ENCODE assay signal across 8 cellular contexts in the genomic region with DNA sequence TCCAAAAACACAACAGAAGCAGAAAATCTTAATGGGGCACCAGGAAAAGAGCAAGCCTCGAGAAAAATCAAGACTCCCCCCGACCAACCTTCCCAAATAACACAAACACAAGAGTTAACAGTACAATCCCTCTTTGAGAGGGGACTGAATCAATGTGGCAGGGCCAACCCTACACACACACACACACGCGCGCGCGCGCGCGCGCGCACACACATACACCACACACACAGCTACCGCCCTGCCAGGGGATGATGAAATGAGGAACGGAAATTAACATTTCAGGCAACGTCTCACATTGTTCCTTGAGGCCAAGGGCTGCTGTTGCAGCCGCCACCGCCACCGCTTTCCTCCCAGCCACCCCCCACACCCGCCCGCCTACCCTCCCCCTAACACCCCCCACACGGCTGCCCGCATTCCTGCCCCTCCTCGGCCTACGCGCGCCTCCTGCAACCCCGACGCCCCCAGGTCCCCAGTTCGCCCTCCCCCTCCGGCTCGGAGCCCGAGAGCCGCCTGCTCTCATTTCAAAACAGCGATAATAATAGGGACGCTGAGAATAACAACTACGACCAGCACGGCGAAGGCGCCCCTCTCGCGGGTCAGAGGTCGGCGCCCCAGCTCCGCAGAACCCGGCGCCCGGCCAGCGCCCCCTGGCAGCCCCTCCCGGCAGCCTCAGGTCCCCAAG. TPM values are rescaled to one million over a fixed set of nuclear protein-coding genes. Genes with fewer than 3 reads are reported as not detected.
DNase-seq lines count a peak whose midpoint lies in the region; ATAC-seq and TF ChIP-seq lines count a peak whose summit lies in the region.

No MANE protein-coding gene starts in this region.

- H3K9me3 ChIP-seq in OCI-LY7 (ENCODE audit: low read length) = no peaks in the 10 kb centered on the region
- H3K9me3 ChIP-seq in mucosa of rectum (ENCODE audit: control insufficient read depth in 2 of 2, low read length in 2 of 2) = no peaks in the 10 kb centered on the region

- no peak overlapping the region for H2AFZ ChIP-seq in OCI-LY7 (ENCODE audit: low read length)

- peaks cover 12% of the 10 kb centered on the region for H3K36me3 ChIP-seq in OCI-LY7 (ENCODE audit: insufficient read depth, low read length)
- H3K36me3 ChIP-seq in mucosa of rectum (ENCODE audit: control insufficient read depth in 2 of 2, insufficient read depth in 2 of 2, low read length in 2 of 2) = peaks cover 0 to 7% of the 10 kb centered on the region in 2 donors

- H3K4me3 ChIP-seq in OCI-LY7 (ENCODE audit: low read depth, low read length, poor library complexity, severe bottlenecking) = peak overlapping the region; percentile 83
- H3K4me3 ChIP-seq in mucosa of rectum (ENCODE audit: low read length in 2 of 2) = peak overlapping the region; percentile 68 to 84

- CTCF ChIA-PET in OCI-LY7 (lab: Charles Lee; ENCODE audit: unreplicated experiment) = no interaction called here

- peak overlapping the region; percentile 91 for H3K4me2 ChIP-seq in OCI-LY7 (ENCODE audit: low read length)

- H3K9me2 ChIP-seq in OCI-LY7 (ENCODE audit: insufficient read depth, low read length) = no peaks in the 10 kb centered on the region

- peak overlapping the region; percentile 92 for H3K27ac ChIP-seq in OCI-LY7 (ENCODE audit: low read depth, low read length, poor library complexity, severe bottlenecking)
- H3K27ac ChIP-seq in mucosa of rectum (ENCODE audit: low read depth in 2 of 2, low read length in 2 of 2) = peak overlapping the region; percentile 89 to 91

- peak; percentile 38; the same call in 1 of the 2 replicates for TF ChIP-seq CTCF in OCI-LY7 (conservative IDR thresholded peaks at IDR 0.05; ENCODE audit: low read length)

- BruUV-seq in OCI-LY7 (replicated peaks; lab: Mats Ljungman, UMichigan) = no TSS peak

- H3K4me1 ChIP-seq in OCI-LY7 (ENCODE audit: insufficient read depth, low read length, poor library complexity, severe bottlenecking) (peaks cover 56% of the 10 kb centered on the region), mucosa of rectum (ENCODE audit: control insufficient read depth in 2 of 2, insufficient read depth in 2 of 2, low read length in 2 of 2) (peaks cover 34 to 41% of the 10 kb centered on the region in 2 donors)

- POLR2A ChIA-PET in OCI-LY7 (lab: Charles Lee) = interaction anchor here (0.7 to 1.3 kb wide), 3 partner anchors 12 to 40 kb away, joined by 3 to 4 read pairs (median 3); no protein-coding TSS in a partner anchor

- peaks cover 65% of the 10 kb centered on the region for H3K79me2 ChIP-seq in OCI-LY7 (ENCODE audit: insufficient read depth, low read depth, low read length)

- DNase-seq in Daoy (ENCODE audit: low read depth) = peak; percentile 88
- peak; percentile 96 for DNase-seq in OCI-LY7 (ENCODE audit: low spot score)
- peak; percentile 76 for DNase-seq in activated T-cell treated with anti-CD3 and anti-CD28 coated beads for 48 hours (ENCODE audit: low read depth)
- DNase-seq in erythroblast (lab: John Stamatoyannopoulos, UW) = peak; percentile 93 to 94
- DNase-seq in stimulated activated CD8-positive, alpha-beta memory T cell treated with anti-CD3 and anti-CD28 coated beads, Interleukin-4, amount 100 ng/mL, for 1 hour (ENCODE audit: low read depth in 2 of 2, low spot score in 1 of 2) = peak; percentile 65 to 67

- H4K20me1 ChIP-seq in OCI-LY7 (ENCODE audit: insufficient read depth, low read length) = peaks cover 38% of the 10 kb centered on the region

- intact Hi-C loops in OCI-LY7 (cut with micrococcal nuclease; ENCODE audit: unreplicated experiment) = loop anchor here (1.0 to 5.0 kb wide), 4 partner anchors 16 to 156 kb away; partner anchors contain the start of gene RPL13

- peak; percentile 65 for TF ChIP-seq POLR2A in erythroblast (IDR thresholded peaks at IDR 0.05; ENCODE audit: low read length)

- ATAC-seq in HG02981 (IDR thresholded peaks at IDR 0.05; ENCODE audit: unreplicated experiment) = peak; percentile 24
- ATAC-seq in HG02610 (IDR thresholded peaks at IDR 0.05; ENCODE audit: unreplicated experiment) = no peak

- peak overlapping the region; percentile 68 to 72 for H3K9ac ChIP-seq in mucosa of rectum (ENCODE audit: low read depth in 1 of 2, low read length in 2 of 2)

- no peaks in the 10 kb centered on the region for H3K27me3 ChIP-seq in mucosa of rectum (ENCODE audit: control insufficient read depth in 2 of 2, insufficient read depth in 2 of 2, low read length in 2 of 2)

RNA-seq across cellular contexts. Expression of gene ANKRD11, which starts 1.2 kb away (rescaled TPM):
- 21.5 and 27.8 TPM in 2 replicates for total RNA-seq in Daoy (2014; rRNA removed; shearing (Covaris generic))
- 87.0 and 89.1 TPM in 2 replicates for total RNA-seq in OCI-LY7 (2014; rRNA removed; shearing (Covaris generic))
- 247 and 251 TPM in 2 replicates for total RNA-seq in OCI-LY7 (2022)

RNA-seq across cellular contexts. Expression of gene SPG7, which starts 19.0 kb away (rescaled TPM):
- 43.1 and 49.9 TPM in 2 replicates for total RNA-seq in Daoy (2014; rRNA removed; shearing (Covaris generic))
- total RNA-seq in OCI-LY7 (2014; rRNA removed; shearing (Covaris generic)) = 77.6 and 92.7 TPM in 2 replicates
- total RNA-seq in OCI-LY7 (2022) = 106 and 121 TPM in 2 replicates
